In the genomic region with DNA sequence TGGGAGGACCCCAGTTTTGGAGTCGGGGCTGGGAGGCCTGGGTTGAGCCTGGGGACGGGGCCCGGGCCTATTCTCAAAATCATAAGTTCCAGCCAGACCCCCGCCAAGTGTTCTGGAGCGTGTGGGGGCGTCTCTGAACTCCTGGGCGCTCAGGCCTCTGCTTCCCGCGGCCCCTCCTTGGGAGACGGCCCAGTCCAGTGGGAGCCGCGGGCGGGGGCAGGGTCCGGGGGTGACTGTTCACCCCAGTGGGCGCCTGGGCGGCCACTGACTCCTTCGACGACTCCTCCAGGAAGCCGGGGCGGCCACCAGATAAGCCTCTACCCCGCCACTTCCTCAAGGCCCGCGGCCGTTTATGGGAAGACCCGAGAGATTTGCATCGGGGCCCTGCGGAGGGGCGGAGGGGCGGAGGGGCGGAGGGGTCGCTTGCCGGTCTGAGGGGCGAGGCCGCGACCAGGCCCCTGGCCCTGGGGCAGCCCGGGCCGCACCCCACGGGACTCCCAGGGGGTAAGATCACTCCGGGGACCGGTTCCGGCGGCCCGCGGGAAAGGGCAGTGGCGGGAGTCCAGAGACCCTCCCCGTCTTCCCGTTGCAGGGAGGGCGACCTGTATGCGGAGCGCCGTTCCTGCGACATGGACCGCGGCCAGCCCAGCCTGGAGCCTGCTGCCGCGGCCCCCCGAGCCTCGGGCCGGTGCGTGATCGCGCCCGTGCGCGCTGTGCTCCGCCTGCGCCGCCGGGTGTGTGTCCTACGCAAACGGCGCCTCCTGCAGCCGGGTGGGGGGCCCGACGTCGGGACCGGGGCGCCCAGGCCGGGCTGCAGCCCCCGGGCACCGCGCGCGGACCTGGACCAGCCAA, we compare ENCODE assay signal across 8 cellular contexts.
DNase-seq lines count a peak whose midpoint lies in the region; ATAC-seq, FAIRE-seq and TF ChIP-seq lines count a peak whose summit lies in the region.

No MANE protein-coding gene starts in this region.

- H3K27me3 Mint-ChIP-seq in activated naive CD8-positive, alpha-beta T cell treated with anti-CD3 and anti-CD28 coated beads, Interleukin-2, amount 50 U/mL, for 24 hours, result peaks cover 4% of the 10 kb centered on the region
- no peaks in the 10 kb centered on the region for H3K27me3 Mint-ChIP-seq in stimulated activated naive B cell treated with anti-CD40 and anti-IgM and Interleukin-4, amounts not matched to agents 10 μg/mL and 1 μg/mL and 100 μg/mL, for 72 hours

- H3K27ac Mint-ChIP-seq in activated naive CD8-positive, alpha-beta T cell treated with anti-CD3 and anti-CD28 coated beads, Interleukin-2, amount 50 U/mL, for 24 hours, result no peak overlapping the region
- H3K27ac Mint-ChIP-seq in stimulated activated naive B cell treated with anti-CD40 and anti-IgM and Interleukin-4, amounts not matched to agents 10 μg/mL and 1 μg/mL and 100 μg/mL, for 72 hours, result peak overlapping the region; percentile 98

- TF ChIP-seq CTCF in D721Med (IDR thresholded peaks at IDR 0.05; ENCODE audit: insufficient read depth, missing control alignments), result no peak

- H3K27ac ChIP-seq in iPS-18a (ENCODE audit: low read length), result no peak overlapping the region

- no peaks in the 10 kb centered on the region for H3K36me3 ChIP-seq in iPS-18a (ENCODE audit: control insufficient read depth, low read depth, low read length)

- peak overlapping the region; percentile 79 for H3K4me3 Mint-ChIP-seq in activated naive CD8-positive, alpha-beta T cell treated with anti-CD3 and anti-CD28 coated beads, Interleukin-2, amount 50 U/mL, for 24 hours
- H3K4me3 Mint-ChIP-seq in stimulated activated naive B cell treated with anti-CD40 and anti-IgM and Interleukin-4, amounts not matched to agents 10 μg/mL and 1 μg/mL and 100 μg/mL, for 72 hours, result peak overlapping the region; percentile 89 to 93

- H3K4me1 ChIP-seq in iPS-18a (ENCODE audit: control insufficient read depth, low read depth, low read length), result peaks cover 12% of the 10 kb centered on the region

- H3K9ac ChIP-seq in iPS-18a (ENCODE audit: low read length), result no peak overlapping the region

- peak overlapping the region; percentile 50 for H3K4me3 ChIP-seq in iPS-18a (ENCODE audit: low read length)

- peaks cover 19% of the 10 kb centered on the region for H3K4me1 Mint-ChIP-seq in activated naive CD8-positive, alpha-beta T cell treated with anti-CD3 and anti-CD28 coated beads, Interleukin-2, amount 50 U/mL, for 24 hours
- peaks cover 30 to 48% of the 10 kb centered on the region in 2 donors for H3K4me1 Mint-ChIP-seq in stimulated activated naive B cell treated with anti-CD40 and anti-IgM and Interleukin-4, amounts not matched to agents 10 μg/mL and 1 μg/mL and 100 μg/mL, for 72 hours

- peak; percentile 5 for ATAC-seq in HG03097 (IDR thresholded peaks at IDR 0.05; ENCODE audit: low FRiP score, unreplicated experiment)
- ATAC-seq in activated naive CD8-positive, alpha-beta T cell treated with anti-CD3 and anti-CD28 coated beads, Interleukin-2, amount 50 U/mL, for 24 hours, result no peak
- peak; percentile 21 to 26 for ATAC-seq in stimulated activated naive B cell treated with anti-CD40 and anti-IgM and Interleukin-4, amounts not matched to agents 10 μg/mL and 1 μg/mL and 100 μg/mL, for 72 hours (replicated peaks)

- no peaks in the 10 kb centered on the region for H3K9me3 Mint-ChIP-seq in activated naive CD8-positive, alpha-beta T cell treated with anti-CD3 and anti-CD28 coated beads, Interleukin-2, amount 50 U/mL, for 24 hours
- no peaks in the 10 kb centered on the region for H3K9me3 Mint-ChIP-seq in stimulated activated naive B cell treated with anti-CD40 and anti-IgM and Interleukin-4, amounts not matched to agents 10 μg/mL and 1 μg/mL and 100 μg/mL, for 72 hours

- no peaks in the 10 kb centered on the region for H3K9me3 ChIP-seq in iPS-18a (ENCODE audit: control insufficient read depth, low read depth, low read length)

- H3K27me3 ChIP-seq in iPS-18a (ENCODE audit: control insufficient read depth, insufficient read depth, low read length), result peaks cover 52% of the 10 kb centered on the region

- FAIRE-seq in D721Med (lab: Jason Lieb, UNC), result no peak

- DNase-seq in AG08396 (ENCODE audit: low spot score) (peak; percentile 46), D341Med (ENCODE audit: low spot score) (no peak), D721Med (ENCODE audit: insufficient read length, low spot score) (no peak)
- DNase-seq in activated naive CD8-positive, alpha-beta T cell treated with anti-CD3 and anti-CD28 coated beads, Interleukin-2, amount 50 U/mL, for 24 hours, result no peak
- no peak for DNase-seq in stimulated activated naive B cell treated with anti-CD40 and anti-IgM and Interleukin-4, amounts not matched to agents 10 μg/mL and 1 μg/mL and 100 μg/mL, for 72 hours
- DNase-seq in activated CD4-positive, alpha-beta T cell treated with anti-CD3 and anti-CD28 coated beads for 48 hours, result no peak

- no peaks in the 10 kb centered on the region for H3K36me3 Mint-ChIP-seq in activated naive CD8-positive, alpha-beta T cell treated with anti-CD3 and anti-CD28 coated beads, Interleukin-2, amount 50 U/mL, for 24 hours (ENCODE audit: low read depth)
- peaks cover 19 to 24% of the 10 kb centered on the region in 2 donors for H3K36me3 Mint-ChIP-seq in stimulated activated naive B cell treated with anti-CD40 and anti-IgM and Interleukin-4, amounts not matched to agents 10 μg/mL and 1 μg/mL and 100 μg/mL, for 72 hours
